33 cellular contexts compared by ENCODE assay signal in genomic region chr9:116368680-116369079, GRCh38.
DNase-seq lines count a peak whose midpoint lies in the region; ATAC-seq and TF ChIP-seq lines count a peak whose summit lies in the region.
"Had no signal": no experiment of that assay in that cellular context is flagged by ENCODE, and none has a peak within 500 bp of the region (broad histone marks: within the 10 kb centered on the region; RNA-seq: fewer than 3 reads in every experiment).

No MANE protein-coding gene starts in this region.

- H3K27ac Mint-ChIP-seq in osteocyte (ENCODE audit: unreplicated experiment) = peak overlapping the region; percentile 52
- H3K27ac Mint-ChIP-seq in neural progenitor cell = no peak overlapping the region
- H3K27ac Mint-ChIP-seq: activated CD8-positive, alpha-beta T cell treated with anti-CD3 and anti-CD28 coated beads for 36 hours; activated T-helper 1 cell treated with anti-CD3 and anti-CD28 coated beads, Interleukin-12 subunit alpha, Interleukin-12 subunit beta, Interleukin-2, Interleukin-4 antibody, amounts not matched to agents 30 ng/mL and 10 ng/mL and 1 ng/mL, durations not matched to agents 14 hours and 24 hours and 36 hours; CD4-positive, CD25-positive, alpha-beta regulatory T cell; endodermal cell; T-cell had no signal

- H3K9me3 ChIP-seq in neural progenitor cell (ENCODE audit: low read depth) = no peaks in the 10 kb centered on the region
- H3K9me3 ChIP-seq: A549, body of pancreas, HAP-1, heart right ventricle, ovary, SJSA1, upper lobe of right lung had no signal

- H3K4me1 ChIP-seq in neural progenitor cell = peaks cover 5% of the 10 kb centered on the region
- H3K4me1 ChIP-seq: HAP-1, upper lobe of right lung had no signal

- H3K4me1 Mint-ChIP-seq in osteocyte (ENCODE audit: unreplicated experiment) (peaks cover 12% of the 10 kb centered on the region), neural progenitor cell (peaks cover 9% of the 10 kb centered on the region)
- H3K4me1 Mint-ChIP-seq: CD4-positive, CD25-positive, alpha-beta regulatory T cell; central memory CD8-positive, alpha-beta T cell; T-cell had no signal

- no peak overlapping the region for H3K4me2 ChIP-seq in neural progenitor cell
- H3K4me2 ChIP-seq: A549 had no signal

- no peak for ATAC-seq in HG03139 (IDR thresholded peaks at IDR 0.05; ENCODE audit: unreplicated experiment)
- ATAC-seq: activated CD8-positive, alpha-beta T cell treated with anti-CD3 and anti-CD28 coated beads for 36 hours; body of pancreas; heart right ventricle; T-cell; upper lobe of right lung had no signal

- no peak overlapping the region for H3K9ac ChIP-seq in neural progenitor cell

- DNase-seq in Daoy (ENCODE audit: low read depth) (peak; percentile 18), OCI-M1 (lab: John Stamatoyannopoulos, UW) (peak; percentile 45), fibroblast of gingiva (ENCODE audit: low read depth) (peak; percentile 66), osteocyte (ENCODE audit: extremely low spot score, unreplicated experiment) (no peak), C1 segment of cervical spinal cord (lab: John Stamatoyannopoulos, UW) (no peak), neural progenitor cell (ENCODE audit: low spot score) (no peak)
- no peak for DNase-seq in activated CD4-positive, alpha-beta T cell treated with anti-CD3 and anti-CD28 coated beads for 48 hours
- DNase-seq: activated CD4-positive, CD25-positive, alpha-beta regulatory T cell treated with anti-CD3 and anti-CD28 coated beads, Interleukin-2, amount 50 U/mL, for 72 hours; activated CD8-positive, alpha-beta memory T cell treated with anti-CD3 and anti-CD28 coated beads, Interleukin-2, amount 50 U/mL, for 48 hours; activated CD8-positive, alpha-beta T cell treated with anti-CD3 and anti-CD28 coated beads for 36 hours; activated naive CD4-positive, alpha-beta T cell treated with Interleukin-2 at 50 U/mL for 16 hours; body of pancreas; Calu3; CD4-positive, CD25-positive, alpha-beta regulatory T cell; dermis blood vessel endothelial cell; DND-41; endodermal cell; heart right ventricle; NCI-H1694 treated with DMSO at 0.1 percent for 48 hours; NCI-H345; NCI-H69; ovary; small intestine; stimulated activated naive CD4-positive, alpha-beta T cell; T-cell; upper lobe of right lung had no signal

- H3K4me3 ChIP-seq in neural progenitor cell = no peak overlapping the region
- H3K4me3 ChIP-seq: A549, body of pancreas, HAP-1, heart right ventricle, ovary, SJSA1, upper lobe of right lung had no signal

- no peaks in the 10 kb centered on the region for H3F3A ChIP-seq in neural progenitor cell (ENCODE audit: low read depth)

- no peak overlapping the region for H2AFZ ChIP-seq in neural progenitor cell (replicated peaks)

- no peak overlapping the region for H3K27ac ChIP-seq in neural progenitor cell
- H3K27ac ChIP-seq: body of pancreas, heart right ventricle, HL-60, ovary, SJSA1, upper lobe of right lung had no signal

- no peaks in the 10 kb centered on the region for H3K79me2 ChIP-seq in neural progenitor cell (ENCODE audit: low read depth)

- H3K36me3 Mint-ChIP-seq in osteocyte (ENCODE audit: unreplicated experiment) = peaks cover 45% of the 10 kb centered on the region
- peaks cover 8% of the 10 kb centered on the region for H3K36me3 Mint-ChIP-seq in neural progenitor cell
- H3K36me3 Mint-ChIP-seq: CD4-positive, CD25-positive, alpha-beta regulatory T cell; T-cell had no signal

- no peaks in the 10 kb centered on the region for H4K20me1 ChIP-seq in neural progenitor cell (ENCODE audit: low read depth)

- H3K4me3 Mint-ChIP-seq in osteocyte (ENCODE audit: unreplicated experiment) (no peak overlapping the region), neural progenitor cell (no peak overlapping the region)
- H3K4me3 Mint-ChIP-seq: activated CD8-positive, alpha-beta T cell treated with anti-CD3 and anti-CD28 coated beads for 36 hours; activated T-helper 1 cell treated with anti-CD3 and anti-CD28 coated beads, Interleukin-12 subunit alpha, Interleukin-12 subunit beta, Interleukin-2, Interleukin-4 antibody, amounts not matched to agents 30 ng/mL and 10 ng/mL and 1 ng/mL, durations not matched to agents 14 hours and 24 hours and 36 hours; central memory CD8-positive, alpha-beta T cell; endodermal cell; T-cell had no signal

- TF ChIP-seq CTCF in osteocyte (IDR thresholded peaks at IDR 0.05) (no peak), neural progenitor cell (IDR thresholded peaks at IDR 0.05) (no peak)

- no peaks in the 10 kb centered on the region for H3K27me3 ChIP-seq in neural progenitor cell
- H3K27me3 ChIP-seq: body of pancreas, heart right ventricle, ovary, SJSA1, upper lobe of right lung had no signal

- H3K9me3 Mint-ChIP-seq in osteocyte (ENCODE audit: unreplicated experiment) (no peaks in the 10 kb centered on the region), neural progenitor cell (no peaks in the 10 kb centered on the region)
- H3K9me3 Mint-ChIP-seq: activated CD8-positive, alpha-beta T cell treated with anti-CD3 and anti-CD28 coated beads for 36 hours; activated T-helper 1 cell treated with anti-CD3 and anti-CD28 coated beads, Interleukin-12 subunit alpha, Interleukin-12 subunit beta, Interleukin-2, Interleukin-4 antibody, amounts not matched to agents 30 ng/mL and 10 ng/mL and 1 ng/mL, durations not matched to agents 14 hours and 24 hours and 36 hours; CD4-positive, CD25-positive, alpha-beta regulatory T cell; central memory CD8-positive, alpha-beta T cell; endodermal cell had no signal

- no peaks in the 10 kb centered on the region for H3K27me3 Mint-ChIP-seq in osteocyte (ENCODE audit: unreplicated experiment)
- no peaks in the 10 kb centered on the region for H3K27me3 Mint-ChIP-seq in neural progenitor cell (ENCODE audit: insufficient read depth, low read depth)
- H3K27me3 Mint-ChIP-seq: activated CD8-positive, alpha-beta T cell treated with anti-CD3 and anti-CD28 coated beads for 36 hours; CD4-positive, CD25-positive, alpha-beta regulatory T cell; central memory CD8-positive, alpha-beta T cell; T-cell had no signal

- H3K36me3 ChIP-seq in neural progenitor cell = no peaks in the 10 kb centered on the region
- H3K36me3 ChIP-seq: HAP-1, heart right ventricle, ovary, upper lobe of right lung had no signal

Comparison
In these comparisons a context has a peak if more than half of its experiments do, and no peak if none do; other contexts are left out.
1. DNase-seq: peak in Daoy (single experiment), OCI-M1 (single experiment) and fibroblast of gingiva (single experiment); none in osteocyte (single experiment), C1 segment of cervical spinal cord (0 of 14), activated CD4-positive, alpha-beta T cell treated with anti-CD3 and anti-CD28 coated beads for 48 hours (single experiment) and neural progenitor cell (single experiment).